Comparison of ENCODE assay signal across 24 cellular contexts in the genomic region with DNA sequence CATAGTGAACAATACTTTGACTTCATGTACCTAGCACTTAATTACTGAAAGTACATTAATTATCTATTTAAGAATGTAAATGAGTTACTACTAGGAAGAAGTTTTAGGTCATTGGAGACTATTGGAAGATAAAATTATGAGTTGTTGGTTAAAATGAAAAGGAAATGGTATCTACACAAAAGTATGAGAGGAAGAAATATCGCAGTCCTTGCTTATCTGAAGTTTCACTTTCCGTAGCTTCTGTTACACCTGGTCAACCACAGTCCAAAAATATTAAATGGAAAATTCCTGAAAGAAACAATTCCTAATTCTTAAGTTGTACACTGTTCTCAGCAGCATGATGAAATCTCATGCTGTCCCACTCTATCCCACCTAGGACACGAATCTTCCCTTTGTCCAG.
"Had no signal": no experiment of that assay in that cellular context is flagged by ENCODE, and none has a peak within 500 bp of the region (broad histone marks: within the 10 kb centered on the region; RNA-seq: fewer than 3 reads in every experiment).

No MANE protein-coding gene starts in this region.

- H3K9me3 Mint-ChIP-seq: activated CD8-positive, alpha-beta T cell treated with anti-CD3 and anti-CD28 coated beads for 36 hours; activated naive CD4-positive, alpha-beta T cell treated with anti-CD3 and anti-CD28 coated beads, Interleukin-2, amount 50 U/mL, for 24 hours; activated T-helper 1 cell treated with anti-CD3 and anti-CD28 coated beads, Interleukin-12 subunit alpha, Interleukin-12 subunit beta, Interleukin-2, Interleukin-4 antibody, amounts not matched to agents 30 ng/mL and 10 ng/mL and 1 ng/mL, durations not matched to agents 14 hours and 24 hours and 36 hours; brain; T-helper 1 cell treated with Interleukin-12 subunit alpha and Interleukin-12 subunit beta and Interleukin-4 antibody, amounts not matched to agents 30 μg/mL and 1 μg/mL, for 36 hours had no signal

- H3K4me3 Mint-ChIP-seq: activated CD8-positive, alpha-beta T cell treated with anti-CD3 and anti-CD28 coated beads for 36 hours; activated naive CD4-positive, alpha-beta T cell treated with anti-CD3 and anti-CD28 coated beads, Interleukin-2, amount 50 U/mL, for 24 hours; activated T-helper 1 cell treated with anti-CD3 and anti-CD28 coated beads, Interleukin-12 subunit alpha, Interleukin-12 subunit beta, Interleukin-2, Interleukin-4 antibody, amounts not matched to agents 30 ng/mL and 10 ng/mL and 1 ng/mL, durations not matched to agents 14 hours and 24 hours and 36 hours; brain; T-helper 1 cell treated with Interleukin-12 subunit alpha and Interleukin-12 subunit beta and Interleukin-4 antibody, amounts not matched to agents 30 μg/mL and 1 μg/mL, for 36 hours had no signal

- H3K27me3 ChIP-seq: Peyer's patch had no signal

- H3K9me3 ChIP-seq: Peyer's patch had no signal

- H3K27ac Mint-ChIP-seq: activated CD8-positive, alpha-beta T cell treated with anti-CD3 and anti-CD28 coated beads for 36 hours; activated naive CD4-positive, alpha-beta T cell treated with anti-CD3 and anti-CD28 coated beads, Interleukin-2, amount 50 U/mL, for 24 hours; activated T-helper 1 cell treated with anti-CD3 and anti-CD28 coated beads, Interleukin-12 subunit alpha, Interleukin-12 subunit beta, Interleukin-2, Interleukin-4 antibody, amounts not matched to agents 30 ng/mL and 10 ng/mL and 1 ng/mL, durations not matched to agents 14 hours and 24 hours and 36 hours; T-helper 1 cell treated with Interleukin-12 subunit alpha and Interleukin-12 subunit beta and Interleukin-4 antibody, amounts not matched to agents 30 μg/mL and 1 μg/mL, for 36 hours had no signal

- H3K4me1 ChIP-seq: Peyer's patch had no signal

- H3K27ac ChIP-seq: Peyer's patch had no signal

- H3K27me3 Mint-ChIP-seq: activated CD8-positive, alpha-beta T cell treated with anti-CD3 and anti-CD28 coated beads for 36 hours; activated naive CD4-positive, alpha-beta T cell treated with anti-CD3 and anti-CD28 coated beads, Interleukin-2, amount 50 U/mL, for 24 hours; brain had no signal

- DNase-seq: activated CD4-positive, alpha-beta T cell treated with anti-CD3 and anti-CD28 coated beads for 4 hours; activated CD8-positive, alpha-beta memory T cell treated with anti-CD3 and anti-CD28 coated beads, Interleukin-2, amount 50 U/mL, for 4 hours; activated CD8-positive, alpha-beta T cell treated with anti-CD3 and anti-CD28 coated beads for 36 hours; activated effector memory CD4-positive, alpha-beta T cell treated with Interleukin-2 at 50 U/mL for 16 hours; activated naive CD4-positive, alpha-beta T cell; amygdala; Kasumi-1; NCI-H1048; NCI-H1417; NCI-H1694; NCI-H2029; NCI-H2107; NCI-H2171 treated with DMSO at 0.1 percent for 48 hours; NCI-H226; NCI-H510A; NCI-H526 treated with DMSO at 0.1 percent for 48 hours; Peyer's patch; SHP77 had no signal

- ATAC-seq: activated CD4-positive, CD25-positive, alpha-beta regulatory T cell treated with anti-CD3 and anti-CD28 coated beads, Interleukin-2, amount 50 U/mL, for 24 hours; activated CD8-positive, alpha-beta T cell treated with anti-CD3 and anti-CD28 coated beads for 36 hours had no signal

- H3K4me3 ChIP-seq: Peyer's patch had no signal

- FAIRE-seq: astrocyte had no signal
